ENCODE assay signal across 16 cellular contexts in the genomic region with DNA sequence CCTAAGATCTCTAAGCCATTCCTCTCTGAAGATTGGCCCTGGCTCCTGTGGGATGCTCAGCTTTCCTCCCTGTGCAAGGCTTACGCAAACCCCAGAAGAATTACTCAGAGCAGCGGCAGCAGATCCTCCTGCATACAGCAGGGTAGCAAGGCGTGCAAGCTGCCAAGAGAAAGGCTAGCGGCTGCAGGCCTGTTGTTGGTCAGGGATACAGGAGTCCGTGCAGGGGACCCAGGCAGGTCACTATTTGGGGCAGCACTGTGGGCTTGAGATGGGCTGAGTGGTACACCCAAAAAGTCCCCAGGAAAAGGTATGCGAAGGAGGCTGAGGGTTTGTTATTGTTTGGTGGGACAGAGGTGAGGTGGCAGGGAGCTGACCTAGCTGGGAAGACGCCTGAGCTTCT. TPM values are rescaled to one million over a fixed set of nuclear protein-coding genes. Genes with fewer than 3 reads are reported as not detected.
DNase-seq lines count a peak whose midpoint lies in the region; ATAC-seq and TF ChIP-seq lines count a peak whose summit lies in the region.
"Had no signal": no experiment of that assay in that cellular context is flagged by ENCODE, and none has a peak within 500 bp of the region (broad histone marks: within the 10 kb centered on the region; RNA-seq: fewer than 3 reads in every experiment).

No MANE protein-coding gene starts in this region.

- no peak overlapping the region for H2AFZ ChIP-seq in smooth muscle cell (ENCODE audit: low read depth)

- WGBS in smooth muscle cell (ENCODE audit: low lambda C conversion rate): 87% methylated on average over 7 of the region's 7 CpGs

- no peaks in the 10 kb centered on the region for H3K36me3 Mint-ChIP-seq in activated naive CD4-positive, alpha-beta T cell treated with anti-CD3 and anti-CD28 coated beads, Interleukin-2, amount 10 ng/mL, durations not matched to agents 7 days and 5 days

- H3K4me2 ChIP-seq in smooth muscle cell: no peak overlapping the region

- CTCF ChIA-PET in activated naive CD4-positive, alpha-beta T cell treated with anti-CD3 and anti-CD28 coated beads, Interleukin-2, amount 10 ng/mL, durations not matched to agents 7 days and 5 days (lab: Charles Lee): interaction anchor here (1.3 to 1.4 kb wide), 2 partner anchors 57 to 71 kb away, joined by 3 read pairs; partner anchors contain the start of gene GLB1L3

- no peak overlapping the region for H3K4me3 ChIP-seq in fibroblast of mammary gland (ENCODE audit: control insufficient read depth, low read depth, low read length)
- H3K4me3 ChIP-seq in smooth muscle cell: no peak overlapping the region
- no peak overlapping the region for H3K4me3 ChIP-seq in effector memory CD4-positive, alpha-beta T cell (ENCODE audit: insufficient read depth, low read depth, low read length, poor library complexity, severe bottlenecking)
- H3K4me3 ChIP-seq: coronary artery had no signal

- ATAC-seq in stimulated activated naive CD8-positive, alpha-beta T cell treated with anti-CD3 and anti-CD28 coated beads, Interleukin-15, amount 100 ng/mL, for 72 hours: no peak
- ATAC-seq: K562 had no signal

- peaks cover 16% of the 10 kb centered on the region for H3K4me1 Mint-ChIP-seq in activated naive CD4-positive, alpha-beta T cell treated with anti-CD3 and anti-CD28 coated beads, Interleukin-2, amount 10 ng/mL, durations not matched to agents 7 days and 5 days
- peaks cover 24% of the 10 kb centered on the region for H3K4me1 Mint-ChIP-seq in stimulated activated naive CD8-positive, alpha-beta T cell treated with anti-CD3 and anti-CD28 coated beads, Interleukin-15, amount 100 ng/mL, for 72 hours

- no peaks in the 10 kb centered on the region for H3K9me3 Mint-ChIP-seq in activated naive CD4-positive, alpha-beta T cell treated with anti-CD3 and anti-CD28 coated beads, Interleukin-2, amount 10 ng/mL, durations not matched to agents 7 days and 5 days
- no peaks in the 10 kb centered on the region for H3K9me3 Mint-ChIP-seq in stimulated activated naive CD8-positive, alpha-beta T cell treated with anti-CD3 and anti-CD28 coated beads, Interleukin-15, amount 100 ng/mL, for 72 hours

- H3K9me3 ChIP-seq in smooth muscle cell (replicated peaks; ENCODE audit: low read depth): no peaks in the 10 kb centered on the region
- H3K9me3 ChIP-seq in effector memory CD4-positive, alpha-beta T cell (ENCODE audit: control insufficient read depth, low read length): no peaks in the 10 kb centered on the region
- H3K9me3 ChIP-seq: ascending aorta had no signal

- no peaks in the 10 kb centered on the region for H3K36me3 ChIP-seq in smooth muscle cell (ENCODE audit: low read depth)
- H3K36me3 ChIP-seq in effector memory CD4-positive, alpha-beta T cell (ENCODE audit: control insufficient read depth, insufficient read depth, low read length): no peaks in the 10 kb centered on the region
- H3K36me3 ChIP-seq: ascending aorta had no signal

- no peak overlapping the region for H3K9ac ChIP-seq in smooth muscle cell (ENCODE audit: low read depth)

- no peaks in the 10 kb centered on the region for H3K79me2 ChIP-seq in smooth muscle cell (ENCODE audit: low read depth)

- DNase-seq in activated naive CD4-positive, alpha-beta T cell treated with anti-CD3 and anti-CD28 coated beads, Interleukin-2, amount 10 ng/mL, durations not matched to agents 7 days and 5 days: peak; percentile 19
- DNase-seq in activated naive CD4-positive, alpha-beta T cell treated with Interleukin-2 at 50 U/mL for 16 hours: no peak
- peak; percentile 18 for DNase-seq in RKO (ENCODE audit: low spot score)
- peak; percentile 18 for DNase-seq in fibroblast of mammary gland (ENCODE audit: low read depth)
- no peak for DNase-seq in stimulated activated naive CD8-positive, alpha-beta T cell treated with anti-CD3 and anti-CD28 coated beads, Interleukin-15, amount 100 ng/mL, for 72 hours
- no peak for DNase-seq in smooth muscle cell (lab: John Stamatoyannopoulos, UW; ENCODE audit: unreplicated experiment)
- DNase-seq in SIG-M5 (lab: John Stamatoyannopoulos, UW): no peak
- no peak for DNase-seq in effector memory CD4-positive, alpha-beta T cell
- DNase-seq: activated CD4-positive, CD25-positive, alpha-beta regulatory T cell treated with anti-CD3 and anti-CD28 coated beads, Interleukin-2, amount 50 U/mL, for 72 hours; mesendoderm; occipital lobe had no signal

- no peaks in the 10 kb centered on the region for H4K20me1 ChIP-seq in smooth muscle cell (ENCODE audit: low read depth)

- H3K27me3 Mint-ChIP-seq in activated naive CD4-positive, alpha-beta T cell treated with anti-CD3 and anti-CD28 coated beads, Interleukin-2, amount 10 ng/mL, durations not matched to agents 7 days and 5 days: peaks cover 45% of the 10 kb centered on the region
- peaks cover 31% of the 10 kb centered on the region for H3K27me3 Mint-ChIP-seq in stimulated activated naive CD8-positive, alpha-beta T cell treated with anti-CD3 and anti-CD28 coated beads, Interleukin-15, amount 100 ng/mL, for 72 hours

- H3K27ac Mint-ChIP-seq in activated naive CD4-positive, alpha-beta T cell treated with anti-CD3 and anti-CD28 coated beads, Interleukin-2, amount 10 ng/mL, durations not matched to agents 7 days and 5 days: no peak overlapping the region
- no peak overlapping the region for H3K27ac Mint-ChIP-seq in stimulated activated naive CD8-positive, alpha-beta T cell treated with anti-CD3 and anti-CD28 coated beads, Interleukin-15, amount 100 ng/mL, for 72 hours

- H3K4me3 Mint-ChIP-seq in activated naive CD4-positive, alpha-beta T cell treated with anti-CD3 and anti-CD28 coated beads, Interleukin-2, amount 10 ng/mL, durations not matched to agents 7 days and 5 days: peak overlapping the region; percentile 10
- H3K4me3 Mint-ChIP-seq in stimulated activated naive CD8-positive, alpha-beta T cell treated with anti-CD3 and anti-CD28 coated beads, Interleukin-15, amount 100 ng/mL, for 72 hours: peak overlapping the region; percentile 17 to 34

- H3K27ac ChIP-seq in smooth muscle cell (ENCODE audit: low read depth): no peak overlapping the region
- H3K27ac ChIP-seq in effector memory CD4-positive, alpha-beta T cell (ENCODE audit: insufficient read depth, low read length, poor library complexity, severe bottlenecking): no peak overlapping the region
- H3K27ac ChIP-seq: ascending aorta, coronary artery, HL-60, RWPE1 had no signal

- no peaks in the 10 kb centered on the region for H3F3A ChIP-seq in smooth muscle cell (ENCODE audit: low read depth)

- peaks cover 6% of the 10 kb centered on the region for H3K4me1 ChIP-seq in smooth muscle cell (ENCODE audit: low read depth)
- H3K4me1 ChIP-seq in effector memory CD4-positive, alpha-beta T cell (ENCODE audit: control insufficient read depth, insufficient read depth, low read length, poor library complexity, severe bottlenecking): peaks cover 14% of the 10 kb centered on the region

- TF ChIP-seq CTCF in fibroblast of mammary gland (conservative IDR thresholded peaks at IDR 0.05; ENCODE audit: control insufficient read depth, insufficient read depth, low read depth, low read length) (no peak), smooth muscle cell (IDR thresholded peaks at IDR 0.05; ENCODE audit: borderline replicate concordance, insufficient read depth, poor library complexity, severe bottlenecking) (no peak)

- peaks cover 18% of the 10 kb centered on the region for H3K27me3 ChIP-seq in smooth muscle cell (ENCODE audit: low read depth)
- no peaks in the 10 kb centered on the region for H3K27me3 ChIP-seq in effector memory CD4-positive, alpha-beta T cell (replicated peaks; ENCODE audit: control insufficient read depth, insufficient read depth, low read length, poor library complexity, severe bottlenecking)
- H3K27me3 ChIP-seq: ascending aorta had no signal

RNA-seq across cellular contexts. Expression of gene GLB1L2, which starts 1.5 kb away (rescaled TPM):
- total RNA-seq in smooth muscle cell: 0.40 and 1.3 TPM in 2 replicates
- 0.25 and 0.83 TPM in 2 replicates for polyA plus RNA-seq in smooth muscle cell

RNA-seq across cellular contexts. Expression of gene GLB1L3, which starts 57.1 kb away (rescaled TPM):
- not detected in 2 replicates for total RNA-seq in smooth muscle cell
- polyA plus RNA-seq in smooth muscle cell: not detected in 2 replicates
- total RNA-seq: ascending aorta had no signal

Comparison
In these comparisons a context has a peak if more than half of its experiments do, and no peak if none do; other contexts are left out.
1. DNase-seq: peak in activated naive CD4-positive, alpha-beta T cell treated with anti-CD3 and anti-CD28 coated beads, Interleukin-2, amount 10 ng/mL, durations not matched to agents 7 days and 5 days (single experiment), RKO (single experiment) and fibroblast of mammary gland (single experiment); none in activated naive CD4-positive, alpha-beta T cell treated with Interleukin-2 at 50 U/mL for 16 hours (single experiment), stimulated activated naive CD8-positive, alpha-beta T cell treated with anti-CD3 and anti-CD28 coated beads, Interleukin-15, amount 100 ng/mL, for 72 hours (0 of 2), smooth muscle cell (single experiment), SIG-M5 (single experiment) and effector memory CD4-positive, alpha-beta T cell (0 of 3).